Comparison of ENCODE assay signal across 8 cellular contexts in genomic region chr3:188916934-188917391, GRCh38.
DNase-seq lines count a peak whose midpoint lies in the region; ATAC-seq lines count a peak whose summit lies in the region.

No MANE protein-coding gene starts in this region.

- DNase-seq in activated naive CD4-positive, alpha-beta T cell treated with anti-CD3 and anti-CD28 coated beads for 36 hours: peak; percentile 57
- no peak for DNase-seq in activated naive CD4-positive, alpha-beta T cell (lab: John Stamatoyannopoulos, UW)
- DNase-seq in putamen (ENCODE audit: low spot score) (peak; percentile 62), NCI-H2081 (lab: John Stamatoyannopoulos, UW) (no peak), amniotic stem cell (lab: John Stamatoyannopoulos, UW) (no peak)

- peaks cover 47% of the 10 kb centered on the region for H3K4me1 Mint-ChIP-seq in activated naive CD4-positive, alpha-beta T cell treated with anti-CD3 and anti-CD28 coated beads for 36 hours (ENCODE audit: low read depth)
- peaks cover 35% of the 10 kb centered on the region for H3K4me1 Mint-ChIP-seq in activated T-helper 17 cell treated with anti-CD3 and anti-CD28 coated beads, Interleukin-2, amount 50 U/mL, for 72 hours

- H3K27me3 Mint-ChIP-seq in activated naive CD4-positive, alpha-beta T cell treated with anti-CD3 and anti-CD28 coated beads for 36 hours (ENCODE audit: low read depth): no peaks in the 10 kb centered on the region
- H3K27me3 Mint-ChIP-seq in activated T-helper 17 cell treated with anti-CD3 and anti-CD28 coated beads, Interleukin-2, amount 50 U/mL, for 72 hours: no peaks in the 10 kb centered on the region

- H3K27ac Mint-ChIP-seq in activated naive CD4-positive, alpha-beta T cell treated with anti-CD3 and anti-CD28 coated beads for 36 hours: peak overlapping the region; percentile 69
- H3K27ac Mint-ChIP-seq in activated T-helper 17 cell treated with anti-CD3 and anti-CD28 coated beads, Interleukin-2, amount 50 U/mL, for 72 hours: peak overlapping the region; percentile 74

- H3K4me3 Mint-ChIP-seq in activated naive CD4-positive, alpha-beta T cell treated with anti-CD3 and anti-CD28 coated beads for 36 hours: no peak overlapping the region
- peak overlapping the region; percentile 28 for H3K4me3 Mint-ChIP-seq in activated T-helper 17 cell treated with anti-CD3 and anti-CD28 coated beads, Interleukin-2, amount 50 U/mL, for 72 hours

- CTCF ChIA-PET in activated naive CD4-positive, alpha-beta T cell treated with anti-CD3 and anti-CD28 coated beads for 36 hours (lab: Charles Lee): interaction anchor here (0.6 to 1.9 kb wide), 6 partner anchors 19 to 1238 kb away, joined by 3 to 6 read pairs (median 4); no protein-coding TSS in a partner anchor

- no peaks in the 10 kb centered on the region for H3K36me3 Mint-ChIP-seq in activated naive CD4-positive, alpha-beta T cell treated with anti-CD3 and anti-CD28 coated beads for 36 hours (ENCODE audit: low read depth)
- no peaks in the 10 kb centered on the region for H3K36me3 Mint-ChIP-seq in activated T-helper 17 cell treated with anti-CD3 and anti-CD28 coated beads, Interleukin-2, amount 50 U/mL, for 72 hours (ENCODE audit: low read depth)

- peaks cover 4% of the 10 kb centered on the region for H3K9me3 Mint-ChIP-seq in activated naive CD4-positive, alpha-beta T cell treated with anti-CD3 and anti-CD28 coated beads for 36 hours
- H3K9me3 Mint-ChIP-seq in activated T-helper 17 cell treated with anti-CD3 and anti-CD28 coated beads, Interleukin-2, amount 50 U/mL, for 72 hours: no peaks in the 10 kb centered on the region

- intact Hi-C loops in activated naive CD4-positive, alpha-beta T cell treated with anti-CD3 and anti-CD28 coated beads for 36 hours (cut with micrococcal nuclease): loop anchor here (1.0 to 5.0 kb wide), 17 partner anchors 34 to 1915 kb away; no protein-coding TSS in a partner anchor

- ATAC-seq in HG03354 (IDR thresholded peaks at IDR 0.05; ENCODE audit: poor library complexity, severe bottlenecking, unreplicated experiment) (peak; percentile 46), HG02763 (IDR thresholded peaks at IDR 0.05; ENCODE audit: unreplicated experiment) (no peak)
- peak; percentile 63 for ATAC-seq in activated T-helper 17 cell treated with anti-CD3 and anti-CD28 coated beads, Interleukin-2, amount 50 U/mL, for 72 hours (replicated peaks)

Comparison
In these comparisons a context has a peak if more than half of its experiments do, and no peak if none do; other contexts are left out.
1. DNase-seq: peak in activated naive CD4-positive, alpha-beta T cell treated with anti-CD3 and anti-CD28 coated beads for 36 hours (single experiment) and putamen (single experiment); none in activated naive CD4-positive, alpha-beta T cell (0 of 4), NCI-H2081 (0 of 2) and amniotic stem cell (single experiment).